In genomic region chr9:121300283-121301119, GRCh38 we compare ENCODE assay signal across 10 cellular contexts. TPM values are rescaled to one million over a fixed set of nuclear protein-coding genes. Genes with fewer than 3 reads are reported as not detected.
DNase-seq lines count a peak whose midpoint lies in the region; ATAC-seq and TF ChIP-seq lines count a peak whose summit lies in the region.
"Had no signal": no experiment of that assay in that cellular context is flagged by ENCODE, and none has a peak within 500 bp of the region (broad histone marks: within the 10 kb centered on the region; RNA-seq: fewer than 3 reads in every experiment).

No MANE protein-coding gene starts in this region.

- peak overlapping the region; percentile 79 for H3K4me3 Mint-ChIP-seq in activated T-cell treated with anti-CD3 and anti-CD28 coated beads, Interleukin-2, amount 50 U/mL, for 4 hours

- H3K4me1 ChIP-seq in transverse colon, result peaks cover 56 to 86% (median 66%) of the 10 kb centered on the region in 4 donors

- H3K4me3 ChIP-seq in transverse colon, result peak overlapping the region; percentile 16 to 60 (median 54)

- no peaks in the 10 kb centered on the region for H3K9me3 Mint-ChIP-seq in activated T-cell treated with anti-CD3 and anti-CD28 coated beads, Interleukin-2, amount 50 U/mL, for 4 hours

- H3K36me3 ChIP-seq in transverse colon, result peaks cover 0 to 17% (median 2%) of the 10 kb centered on the region in 4 donors

- H3K27me3 Mint-ChIP-seq in activated T-cell treated with anti-CD3 and anti-CD28 coated beads, Interleukin-2, amount 50 U/mL, for 4 hours (ENCODE audit: low read depth), result peaks cover 12% of the 10 kb centered on the region

- ATAC-seq in activated T-cell treated with anti-CD3 and anti-CD28 coated beads, Interleukin-2, amount 50 U/mL, for 4 hours, result no peak
- no peak for ATAC-seq in HG02610 (IDR thresholded peaks at IDR 0.05; ENCODE audit: unreplicated experiment)

- H3K4me1 Mint-ChIP-seq in activated T-cell treated with anti-CD3 and anti-CD28 coated beads, Interleukin-2, amount 50 U/mL, for 4 hours (ENCODE audit: low read depth), result peaks cover 17% of the 10 kb centered on the region

- no peaks in the 10 kb centered on the region for H3K36me3 Mint-ChIP-seq in activated T-cell treated with anti-CD3 and anti-CD28 coated beads, Interleukin-2, amount 50 U/mL, for 4 hours (ENCODE audit: insufficient read depth)

- no peaks in the 10 kb centered on the region for H3K9me3 ChIP-seq in transverse colon

- 27 to 58% methylated on average over 4 to 13 of the region's 13 CpGs for WGBS in transverse colon (ENCODE audit: low coverage in 1 of 2), 2 donors

- no peaks in the 10 kb centered on the region for H3K27me3 ChIP-seq in transverse colon

- TF ChIP-seq POLR2A in transverse colon (IDR thresholded peaks at IDR 0.05), result no peak

- DNase-seq in activated T-cell treated with anti-CD3 and anti-CD28 coated beads, Interleukin-2, amount 50 U/mL, for 4 hours, result no peak
- DNase-seq in activated T-cell treated with anti-CD3 and anti-CD28 coated beads for 4 hours (no peak), caudate nucleus (lab: John Stamatoyannopoulos, UW) (no peak), mesenteric fat pad (ENCODE audit: low spot score) (peak; percentile 49), transverse colon (no peak), NAMALWA (ENCODE audit: low spot score) (no peak), NK-92 (lab: John Stamatoyannopoulos, UW; ENCODE audit: unreplicated experiment) (no peak)
- DNase-seq: DND-41, foreskin melanocyte had no signal

- in situ Hi-C loops in transverse colon (cut with MboI; ENCODE audit: low pct_ligation_motif_present in 1 of 4, low pct_unique_long_range_greater_than_20kb in 1 of 4, low sequenced_read_pairs in 3 of 4), result loop anchor here in 3 of 4 donors (10.0 to 25.0 kb wide), 2 partner anchors 86 to 88 kb away; partner anchors contain the start of gene RAB14 (in 2 of the 3)

- H3K27ac ChIP-seq in caudate nucleus (ENCODE audit: low read depth, low read length) (peak overlapping the region; percentile 56), transverse colon (peak overlapping the region; percentile 79 to 95 (median 88))

- intact Hi-C loops in transverse colon (cut with DNase I; ENCODE audit: low total_unique reads), result no loop called here

- no peak for TF ChIP-seq CTCF in transverse colon (IDR thresholded peaks at IDR 0.05)

- no peak for TF ChIP-seq EP300 in transverse colon (IDR thresholded peaks at IDR 0.05; ENCODE audit: low read depth)

RNA-seq across cellular contexts. Expression of gene GSN, which starts 32.5 kb away (rescaled TPM):
- total RNA-seq in activated T-cell treated with anti-CD3 and anti-CD28 coated beads, Interleukin-2, amount 50 U/mL, for 4 hours, result 1 to 10 TPM; 1.3 to 2.0 (median 1.9) TPM
- total RNA-seq in mesenteric fat pad (843 TPM), transverse colon (100 to 1,000 TPM; 628 to 986 (median 782) TPM)

Comparison
In these comparisons a context has a peak if more than half of its experiments do, and no peak if none do; other contexts are left out.
1. RNA of gene GSN, which starts 32.5 kb away (total RNA-seq): 628 to 986 TPM in transverse colon and 843 TPM in mesenteric fat pad (single experiment); 1.3 to 2.0 TPM in activated T-cell treated with anti-CD3 and anti-CD28 coated beads, Interleukin-2, amount 50 U/mL, for 4 hours; every median in the first group is over 100 times any median in the second.